ENCODE assay signal across 2 cellular contexts in the genomic region with DNA sequence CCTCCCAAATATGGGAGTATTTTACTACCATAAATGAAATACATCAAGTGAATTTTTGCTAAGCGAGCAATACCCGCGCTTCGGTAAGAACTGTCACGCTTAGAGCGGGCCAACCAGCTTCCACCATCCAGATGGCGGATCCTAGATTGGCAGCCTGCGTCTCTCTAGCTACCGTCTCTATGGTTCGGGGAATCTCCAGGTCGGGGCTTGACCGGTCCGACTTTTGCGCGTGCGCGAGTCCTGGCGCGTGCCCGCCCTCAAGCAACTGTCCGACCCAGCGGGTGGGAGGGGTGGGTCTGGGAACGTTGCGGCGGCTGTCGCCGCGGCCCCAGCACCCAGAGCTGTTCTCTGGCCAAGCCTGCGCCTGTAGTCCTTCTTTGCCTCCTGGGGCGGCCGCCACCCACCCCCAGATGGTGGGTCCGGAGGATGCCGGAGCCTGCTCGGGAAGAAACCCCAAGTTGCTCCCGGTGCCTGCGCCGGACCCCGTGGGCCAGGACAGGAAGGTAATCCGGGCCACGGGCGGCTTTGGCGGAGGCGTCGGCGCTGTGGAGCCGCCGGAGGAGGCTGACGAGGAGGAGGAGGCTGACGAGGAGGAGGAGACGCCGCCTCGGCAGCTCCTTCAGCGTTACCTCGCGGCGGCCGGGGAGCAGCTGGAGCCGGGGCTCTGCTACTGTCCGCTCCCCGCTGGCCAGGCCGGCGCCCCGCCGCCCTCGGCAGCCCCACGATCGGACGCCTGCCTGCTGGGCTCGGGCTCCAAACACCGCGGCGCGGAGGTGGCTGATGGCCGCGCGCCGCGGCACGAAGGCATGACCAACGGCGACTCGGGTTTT.
TF ChIP-seq lines count a peak whose summit lies in the region.

A gene (plus strand): TSS at position 338 of the 830 bp plus-strand sequence. CDS start 73 bp downstream, at position 411.

TF ChIP-seq in HEK293, 187 proteins besides CTCF, POLR2A, EP300 and RAD21 (continues in another document):
- TF ChIP-seq, protein P1, sequence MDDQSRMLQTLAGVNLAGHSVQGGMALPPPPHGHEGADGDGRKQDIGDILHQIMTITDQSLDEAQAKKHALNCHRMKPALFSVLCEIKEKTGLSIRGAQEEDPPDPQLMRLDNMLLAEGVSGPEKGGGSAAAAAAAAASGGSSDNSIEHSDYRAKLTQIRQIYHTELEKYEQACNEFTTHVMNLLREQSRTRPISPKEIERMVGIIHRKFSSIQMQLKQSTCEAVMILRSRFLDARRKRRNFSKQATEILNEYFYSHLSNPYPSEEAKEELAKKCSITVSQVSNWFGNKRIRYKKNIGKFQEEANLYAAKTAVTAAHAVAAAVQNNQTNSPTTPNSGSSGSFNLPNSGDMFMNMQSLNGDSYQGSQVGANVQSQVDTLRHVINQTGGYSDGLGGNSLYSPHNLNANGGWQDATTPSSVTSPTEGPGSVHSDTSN (CRISPR knock-in tag; IDR thresholded peaks at IDR 0.05), result peak; percentile 78; the same call in 1 of the 2 replicates
- peak; percentile 69 for TF ChIP-seq KLF9 (tag by site-specific recombination; IDR thresholded peaks at IDR 0.05; ENCODE audit: low read depth)
- no peak for TF ChIP-seq ZNF239 (tag by site-specific recombination; IDR thresholded peaks at IDR 0.05)
- TF ChIP-seq KLF8 (tag by site-specific recombination; IDR thresholded peaks at IDR 0.05), result peak; percentile 86
- TF ChIP-seq, protein P2, sequence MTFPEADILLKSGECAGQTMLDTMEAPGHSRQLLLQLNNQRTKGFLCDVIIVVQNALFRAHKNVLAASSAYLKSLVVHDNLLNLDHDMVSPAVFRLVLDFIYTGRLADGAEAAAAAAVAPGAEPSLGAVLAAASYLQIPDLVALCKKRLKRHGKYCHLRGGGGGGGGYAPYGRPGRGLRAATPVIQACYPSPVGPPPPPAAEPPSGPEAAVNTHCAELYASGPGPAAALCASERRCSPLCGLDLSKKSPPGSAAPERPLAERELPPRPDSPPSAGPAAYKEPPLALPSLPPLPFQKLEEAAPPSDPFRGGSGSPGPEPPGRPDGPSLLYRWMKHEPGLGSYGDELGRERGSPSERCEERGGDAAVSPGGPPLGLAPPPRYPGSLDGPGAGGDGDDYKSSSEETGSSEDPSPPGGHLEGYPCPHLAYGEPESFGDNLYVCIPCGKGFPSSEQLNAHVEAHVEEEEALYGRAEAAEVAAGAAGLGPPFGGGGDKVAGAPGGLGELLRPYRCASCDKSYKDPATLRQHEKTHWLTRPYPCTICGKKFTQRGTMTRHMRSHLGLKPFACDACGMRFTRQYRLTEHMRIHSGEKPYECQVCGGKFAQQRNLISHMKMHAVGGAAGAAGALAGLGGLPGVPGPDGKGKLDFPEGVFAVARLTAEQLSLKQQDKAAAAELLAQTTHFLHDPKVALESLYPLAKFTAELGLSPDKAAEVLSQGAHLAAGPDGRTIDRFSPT (tag by site-specific recombination; IDR thresholded peaks at IDR 0.05), result peak; percentile 84
- TF ChIP-seq ZNF510 (tag by site-specific recombination; IDR thresholded peaks at IDR 0.05; ENCODE audit: insufficient replicate concordance), result no peak
- TF ChIP-seq HOXC10 (CRISPR knock-in tag; IDR thresholded peaks at IDR 0.05), result no peak
- no peak for TF ChIP-seq TCF7L2 (IDR thresholded peaks at IDR 0.05; ENCODE audit: borderline replicate concordance, low read depth, low read length)
- no peak for TF ChIP-seq ZNF404 (tag by site-specific recombination; IDR thresholded peaks at IDR 0.05)
- TF ChIP-seq ZNF560 (tag by site-specific recombination; IDR thresholded peaks at IDR 0.05; ENCODE audit: borderline replicate concordance), result no peak
- no peak for TF ChIP-seq ZNF214 (tag by site-specific recombination; IDR thresholded peaks at IDR 0.05; ENCODE audit: borderline replicate concordance)
- peak; percentile 41; the same call in 1 of the 2 replicates for TF ChIP-seq KLF10 (tag by site-specific recombination; IDR thresholded peaks at IDR 0.05)
- TF ChIP-seq, protein P3, sequence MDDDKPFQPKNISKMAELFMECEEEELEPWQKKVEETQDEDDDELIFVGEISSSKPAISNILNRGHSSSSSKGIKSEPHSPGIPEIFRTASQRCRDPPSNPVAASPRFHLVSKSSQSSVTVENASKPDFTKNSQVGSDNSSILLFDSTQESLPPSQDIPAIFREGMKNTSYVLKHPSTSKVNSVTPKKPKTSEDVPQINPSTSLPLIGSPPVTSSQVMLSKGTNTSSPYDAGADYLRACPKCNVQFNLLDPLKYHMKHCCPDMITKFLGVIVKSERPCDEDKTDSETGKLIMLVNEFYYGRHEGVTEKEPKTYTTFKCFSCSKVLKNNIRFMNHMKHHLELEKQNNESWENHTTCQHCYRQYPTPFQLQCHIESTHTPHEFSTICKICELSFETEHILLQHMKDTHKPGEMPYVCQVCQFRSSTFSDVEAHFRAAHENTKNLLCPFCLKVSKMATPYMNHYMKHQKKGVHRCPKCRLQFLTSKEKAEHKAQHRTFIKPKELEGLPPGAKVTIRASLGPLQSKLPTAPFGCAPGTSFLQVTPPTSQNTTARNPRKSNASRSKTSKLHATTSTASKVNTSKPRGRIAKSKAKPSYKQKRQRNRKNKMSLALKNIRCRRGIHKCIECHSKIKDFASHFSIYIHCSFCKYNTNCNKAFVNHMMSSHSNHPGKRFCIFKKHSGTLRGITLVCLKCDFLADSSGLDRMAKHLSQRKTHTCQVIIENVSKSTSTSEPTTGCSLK (tag by site-specific recombination; IDR thresholded peaks at IDR 0.05), result no peak
- no peak for TF ChIP-seq ZNF626 (tag by site-specific recombination; IDR thresholded peaks at IDR 0.05)
- TF ChIP-seq, protein P4, sequence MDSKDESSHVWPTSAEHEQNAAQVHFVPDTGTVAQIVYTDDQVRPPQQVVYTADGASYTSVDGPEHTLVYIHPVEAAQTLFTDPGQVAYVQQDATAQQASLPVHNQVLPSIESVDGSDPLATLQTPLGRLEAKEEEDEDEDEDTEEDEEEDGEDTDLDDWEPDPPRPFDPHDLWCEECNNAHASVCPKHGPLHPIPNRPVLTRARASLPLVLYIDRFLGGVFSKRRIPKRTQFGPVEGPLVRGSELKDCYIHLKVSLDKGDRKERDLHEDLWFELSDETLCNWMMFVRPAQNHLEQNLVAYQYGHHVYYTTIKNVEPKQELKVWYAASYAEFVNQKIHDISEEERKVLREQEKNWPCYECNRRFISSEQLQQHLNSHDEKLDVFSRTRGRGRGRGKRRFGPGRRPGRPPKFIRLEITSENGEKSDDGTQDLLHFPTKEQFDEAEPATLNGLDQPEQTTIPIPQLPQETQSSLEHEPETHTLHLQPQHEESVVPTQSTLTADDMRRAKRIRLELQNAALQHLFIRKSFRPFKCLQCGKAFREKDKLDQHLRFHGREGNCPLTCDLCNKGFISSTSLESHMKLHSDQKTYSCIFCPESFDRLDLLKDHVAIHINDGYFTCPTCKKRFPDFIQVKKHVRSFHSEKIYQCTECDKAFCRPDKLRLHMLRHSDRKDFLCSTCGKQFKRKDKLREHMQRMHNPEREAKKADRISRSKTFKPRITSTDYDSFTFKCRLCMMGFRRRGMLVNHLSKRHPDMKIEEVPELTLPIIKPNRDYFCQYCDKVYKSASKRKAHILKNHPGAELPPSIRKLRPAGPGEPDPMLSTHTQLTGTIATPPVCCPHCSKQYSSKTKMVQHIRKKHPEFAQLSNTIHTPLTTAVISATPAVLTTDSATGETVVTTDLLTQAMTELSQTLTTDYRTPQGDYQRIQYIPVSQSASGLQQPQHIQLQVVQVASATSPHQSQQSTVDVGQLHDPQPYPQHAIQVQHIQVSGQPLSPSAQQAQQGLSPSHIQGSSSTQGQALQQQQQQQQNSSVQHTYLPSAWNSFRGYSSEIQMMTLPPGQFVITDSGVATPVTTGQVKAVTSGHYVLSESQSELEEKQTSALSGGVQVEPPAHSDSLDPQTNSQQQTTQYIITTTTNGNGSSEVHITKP (tag by site-specific recombination; IDR thresholded peaks at IDR 0.05), result 0 out of 2 replicates have a peak, but pooled peaks have one; percentile 12

TF ChIP-seq in GM12878, 131 proteins besides CTCF, POLR2A, EP300 and RAD21 (continued from another document and continues in another):
- TF ChIP-seq NR2C1 (IDR thresholded peaks at IDR 0.05) (0 out of 2 replicates have a peak, but pooled peaks have one; percentile 12), NRF1 (conservative IDR thresholded peaks at IDR 0.05; ENCODE audit: low read depth, low read length) (peak; percentile 46), MYB (IDR thresholded peaks at IDR 0.05; ENCODE audit: borderline replicate concordance, low read depth, low read length) (no peak), TAF1 (IDR thresholded peaks at IDR 0.05; ENCODE audit: borderline replicate concordance, low read depth, low read length) (peak; percentile 39; the same call in 1 of the 2 replicates), RFX5 (IDR thresholded peaks at IDR 0.05; ENCODE audit: low read depth, low read length) (no peak), NR2F1 (conservative IDR thresholded peaks at IDR 0.05) (peak; percentile 23; the same call in 1 of the 2 replicates), FOXM1 (IDR thresholded peaks at IDR 0.05; ENCODE audit: low read depth, low read length) (no peak), TARDBP (IDR thresholded peaks at IDR 0.05; ENCODE audit: borderline replicate concordance) (no peak), RAD51 (IDR thresholded peaks at IDR 0.05) (no peak), SRF (IDR thresholded peaks at IDR 0.05; ENCODE audit: low read depth in 2 of 2, low read length in 2 of 2) (no peak), SREBF2 (IDR thresholded peaks at IDR 0.05; ENCODE audit: low read length) (no peak), SIN3A (IDR thresholded peaks at IDR 0.05; ENCODE audit: low read depth, low read length) (peak; percentile 50; the same call in 1 of the 2 replicates), RB1 (IDR thresholded peaks at IDR 0.05; ENCODE audit: borderline replicate concordance) (no peak; the same call in 1 of the 2 replicates), ESRRA (IDR thresholded peaks at IDR 0.05; ENCODE audit: low read length) (no peak), ZNF24 (IDR thresholded peaks at IDR 0.05) (0 out of 2 replicates have a peak, but pooled peaks have one; percentile 40), POLR2AphosphoS5 (IDR thresholded peaks at IDR 0.05; ENCODE audit: low read length) (peak; percentile 50; the same call in 1 of the 2 replicates), GATAD2B (conservative IDR thresholded peaks at IDR 0.05; ENCODE audit: low read depth) (peak; percentile 43; the same call in 1 of the 2 replicates), NBN (IDR thresholded peaks at IDR 0.05) (0 out of 2 replicates have a peak, but pooled peaks have one; percentile 44)
- TF ChIP-seq, protein P5, sequence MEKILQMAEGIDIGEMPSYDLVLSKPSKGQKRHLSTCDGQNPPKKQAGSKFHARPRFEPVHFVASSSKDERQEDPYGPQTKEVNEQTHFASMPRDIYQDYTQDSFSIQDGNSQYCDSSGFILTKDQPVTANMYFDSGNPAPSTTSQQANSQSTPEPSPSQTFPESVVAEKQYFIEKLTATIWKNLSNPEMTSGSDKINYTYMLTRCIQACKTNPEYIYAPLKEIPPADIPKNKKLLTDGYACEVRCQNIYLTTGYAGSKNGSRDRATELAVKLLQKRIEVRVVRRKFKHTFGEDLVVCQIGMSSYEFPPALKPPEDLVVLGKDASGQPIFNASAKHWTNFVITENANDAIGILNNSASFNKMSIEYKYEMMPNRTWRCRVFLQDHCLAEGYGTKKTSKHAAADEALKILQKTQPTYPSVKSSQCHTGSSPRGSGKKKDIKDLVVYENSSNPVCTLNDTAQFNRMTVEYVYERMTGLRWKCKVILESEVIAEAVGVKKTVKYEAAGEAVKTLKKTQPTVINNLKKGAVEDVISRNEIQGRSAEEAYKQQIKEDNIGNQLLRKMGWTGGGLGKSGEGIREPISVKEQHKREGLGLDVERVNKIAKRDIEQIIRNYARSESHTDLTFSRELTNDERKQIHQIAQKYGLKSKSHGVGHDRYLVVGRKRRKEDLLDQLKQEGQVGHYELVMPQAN (conservative IDR thresholded peaks at IDR 0.05), result peak; percentile 82; the same call in 1 of the 2 replicates
- TF ChIP-seq, protein P6, sequence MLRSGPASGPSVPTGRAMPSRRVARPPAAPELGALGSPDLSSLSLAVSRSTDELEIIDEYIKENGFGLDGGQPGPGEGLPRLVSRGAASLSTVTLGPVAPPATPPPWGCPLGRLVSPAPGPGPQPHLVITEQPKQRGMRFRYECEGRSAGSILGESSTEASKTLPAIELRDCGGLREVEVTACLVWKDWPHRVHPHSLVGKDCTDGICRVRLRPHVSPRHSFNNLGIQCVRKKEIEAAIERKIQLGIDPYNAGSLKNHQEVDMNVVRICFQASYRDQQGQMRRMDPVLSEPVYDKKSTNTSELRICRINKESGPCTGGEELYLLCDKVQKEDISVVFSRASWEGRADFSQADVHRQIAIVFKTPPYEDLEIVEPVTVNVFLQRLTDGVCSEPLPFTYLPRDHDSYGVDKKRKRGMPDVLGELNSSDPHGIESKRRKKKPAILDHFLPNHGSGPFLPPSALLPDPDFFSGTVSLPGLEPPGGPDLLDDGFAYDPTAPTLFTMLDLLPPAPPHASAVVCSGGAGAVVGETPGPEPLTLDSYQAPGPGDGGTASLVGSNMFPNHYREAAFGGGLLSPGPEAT (IDR thresholded peaks at IDR 0.05; ENCODE audit: low read depth), result peak; percentile 62; the same call in 1 of the 2 replicates
- TF ChIP-seq, protein P7, sequence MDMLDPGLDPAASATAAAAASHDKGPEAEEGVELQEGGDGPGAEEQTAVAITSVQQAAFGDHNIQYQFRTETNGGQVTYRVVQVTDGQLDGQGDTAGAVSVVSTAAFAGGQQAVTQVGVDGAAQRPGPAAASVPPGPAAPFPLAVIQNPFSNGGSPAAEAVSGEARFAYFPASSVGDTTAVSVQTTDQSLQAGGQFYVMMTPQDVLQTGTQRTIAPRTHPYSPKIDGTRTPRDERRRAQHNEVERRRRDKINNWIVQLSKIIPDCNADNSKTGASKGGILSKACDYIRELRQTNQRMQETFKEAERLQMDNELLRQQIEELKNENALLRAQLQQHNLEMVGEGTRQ (IDR thresholded peaks at IDR 0.05; ENCODE audit: borderline replicate concordance, low read depth, low read length), result no peak; the same call in 1 of the 2 replicates
- TF ChIP-seq, protein P8, sequence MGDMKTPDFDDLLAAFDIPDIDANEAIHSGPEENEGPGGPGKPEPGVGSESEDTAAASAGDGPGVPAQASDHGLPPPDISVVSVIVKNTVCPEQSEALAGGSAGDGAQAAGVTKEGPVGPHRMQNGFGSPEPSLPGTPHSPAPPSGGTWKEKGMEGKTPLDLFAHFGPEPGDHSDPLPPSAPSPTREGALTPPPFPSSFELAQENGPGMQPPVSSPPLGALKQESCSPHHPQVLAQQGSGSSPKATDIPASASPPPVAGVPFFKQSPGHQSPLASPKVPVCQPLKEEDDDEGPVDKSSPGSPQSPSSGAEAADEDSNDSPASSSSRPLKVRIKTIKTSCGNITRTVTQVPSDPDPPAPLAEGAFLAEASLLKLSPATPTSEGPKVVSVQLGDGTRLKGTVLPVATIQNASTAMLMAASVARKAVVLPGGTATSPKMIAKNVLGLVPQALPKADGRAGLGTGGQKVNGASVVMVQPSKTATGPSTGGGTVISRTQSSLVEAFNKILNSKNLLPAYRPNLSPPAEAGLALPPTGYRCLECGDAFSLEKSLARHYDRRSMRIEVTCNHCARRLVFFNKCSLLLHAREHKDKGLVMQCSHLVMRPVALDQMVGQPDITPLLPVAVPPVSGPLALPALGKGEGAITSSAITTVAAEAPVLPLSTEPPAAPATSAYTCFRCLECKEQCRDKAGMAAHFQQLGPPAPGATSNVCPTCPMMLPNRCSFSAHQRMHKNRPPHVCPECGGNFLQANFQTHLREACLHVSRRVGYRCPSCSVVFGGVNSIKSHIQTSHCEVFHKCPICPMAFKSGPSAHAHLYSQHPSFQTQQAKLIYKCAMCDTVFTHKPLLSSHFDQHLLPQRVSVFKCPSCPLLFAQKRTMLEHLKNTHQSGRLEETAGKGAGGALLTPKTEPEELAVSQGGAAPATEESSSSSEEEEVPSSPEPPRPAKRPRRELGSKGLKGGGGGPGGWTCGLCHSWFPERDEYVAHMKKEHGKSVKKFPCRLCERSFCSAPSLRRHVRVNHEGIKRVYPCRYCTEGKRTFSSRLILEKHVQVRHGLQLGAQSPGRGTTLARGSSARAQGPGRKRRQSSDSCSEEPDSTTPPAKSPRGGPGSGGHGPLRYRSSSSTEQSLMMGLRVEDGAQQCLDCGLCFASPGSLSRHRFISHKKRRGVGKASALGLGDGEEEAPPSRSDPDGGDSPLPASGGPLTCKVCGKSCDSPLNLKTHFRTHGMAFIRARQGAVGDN (IDR thresholded peaks at IDR 0.05), result peak; percentile 50
